In the genomic region with DNA sequence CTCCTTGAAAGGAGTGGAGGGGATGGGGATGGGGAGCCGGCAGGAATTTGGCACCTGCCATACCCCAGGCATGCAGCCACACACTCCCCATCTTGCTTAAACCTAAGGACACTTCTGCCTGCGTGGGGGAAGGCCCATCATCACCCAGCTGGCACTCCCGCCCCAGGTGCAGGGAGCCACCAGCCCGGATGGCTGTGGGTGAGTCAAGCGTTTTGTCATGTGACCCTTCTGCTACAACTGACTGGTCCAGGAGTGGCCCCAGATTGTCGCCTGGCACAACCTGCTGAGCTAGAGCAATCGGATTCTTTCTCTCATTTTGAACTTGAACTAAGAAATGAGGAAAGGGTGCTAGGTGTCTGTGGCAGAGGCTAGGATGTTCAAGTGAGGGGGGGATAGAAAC, we compare ENCODE assay signal across 1 cellular context.
TF ChIP-seq lines count a peak whose summit lies in the region.

No MANE protein-coding gene starts in this region.

TF ChIP-seq in GM12891, 5 proteins besides CTCF, POLR2A, EP300 and RAD21:
- TF ChIP-seq TAF1 (IDR thresholded peaks at IDR 0.05; ENCODE audit: low read depth, low read length) = no peak
- no peak for TF ChIP-seq POLR2AphosphoS5 (IDR thresholded peaks at IDR 0.05; ENCODE audit: low read depth, low read length)
- TF ChIP-seq POU2F2 (IDR thresholded peaks at IDR 0.05; ENCODE audit: low read depth, low read length) = no peak
- TF ChIP-seq SPI1 (IDR thresholded peaks at IDR 0.05; ENCODE audit: low read depth, low read length) = no peak
- TF ChIP-seq PAX5 (IDR thresholded peaks at IDR 0.05; ENCODE audit: insufficient read depth, low read length, severe bottlenecking) = no peak
TF ChIP-seq in GM12891: peak in this region for 0.
